ENCODE assay signal across 9 cellular contexts in genomic region chr12:114667669-114668150, GRCh38. TPM values are rescaled to one million over a fixed set of nuclear protein-coding genes. Genes with fewer than 3 reads are reported as not detected.
DNase-seq lines count a peak whose midpoint lies in the region; ATAC-seq and TF ChIP-seq lines count a peak whose summit lies in the region.
"Had no signal": no experiment of that assay in that cellular context is flagged by ENCODE, and none has a peak within 500 bp of the region (broad histone marks: within the 10 kb centered on the region; RNA-seq: fewer than 3 reads in every experiment).

No MANE protein-coding gene starts in this region.

- intact Hi-C loops in A673 (cut with micrococcal nuclease; ENCODE audit: unreplicated experiment), result loop anchor here (10.0 kb wide), 1 partner anchor 683 kb away; no protein-coding TSS in a partner anchor
- intact Hi-C loops in testis (cut with DNase I; ENCODE audit: low total_unique reads), result loop anchor here (5.0 to 10.0 kb wide), 2 partner anchors 1085 to 1247 kb away; no protein-coding TSS in a partner anchor

- H2BK12ac ChIP-seq in neuronal stem cell (ENCODE audit: low read length), result no peak overlapping the region

- no peaks in the 10 kb centered on the region for H3K79me1 ChIP-seq in neuronal stem cell (ENCODE audit: low read depth, low read length)

- peak overlapping the region; percentile 56 for H3K4me2 ChIP-seq in KMS-11
- H3K4me2 ChIP-seq in neuronal stem cell (ENCODE audit: insufficient read depth, low read length, poor library complexity, severe bottlenecking), result peak overlapping the region; percentile 51

- POLR2A ChIA-PET in A673 (lab: Charles Lee; ENCODE audit: low non-redundant PET), result no interaction called here

- H3K36me3 ChIP-seq in A673 (ENCODE audit: insufficient read depth, low read length, poor library complexity, severe bottlenecking) (no peaks in the 10 kb centered on the region), KMS-11 (ENCODE audit: insufficient read depth) (no peaks in the 10 kb centered on the region), neuronal stem cell (replicated peaks in 1 of 2; ENCODE audit: control insufficient read depth in 2 of 2, insufficient read depth in 2 of 2, low read length in 2 of 2) (no peaks in the 10 kb centered on the region), testis (ENCODE audit: low read depth, missing control alignments) (no peaks in the 10 kb centered on the region)

- no peaks in the 10 kb centered on the region for H3K9me3 ChIP-seq in A673 (ENCODE audit: low read depth, low read length, poor library complexity, severe bottlenecking)
- no peaks in the 10 kb centered on the region for H3K9me3 ChIP-seq in neuronal stem cell (replicated peaks in 1 of 2; ENCODE audit: control insufficient read depth in 2 of 2, insufficient read depth in 1 of 2, low read depth in 1 of 2, low read length in 2 of 2)
- no peaks in the 10 kb centered on the region for H3K9me3 ChIP-seq in testis

- no peak for TF ChIP-seq POLR2A in testis (IDR thresholded peaks at IDR 0.05)

- WGBS in neuronal stem cell (ENCODE audit: extremely low coverage in 2 of 2, insufficient read length in 2 of 2, insufficient replicate concordance in 1 of 2), 2 donors, result no CpG with 5 or more reads among the region's 16 CpGs
- WGBS in testis, 2 donors, result 24% methylated on average over 16 of the region's 16 CpGs

- CTCF ChIA-PET in A673 (lab: Charles Lee), result no interaction called here

- H3K27ac ChIP-seq in A673 (ENCODE audit: low read depth, low read length, poor library complexity, severe bottlenecking) (no peak overlapping the region), KMS-11 (no peak overlapping the region), neuronal stem cell (replicated peaks; ENCODE audit: low read length) (no peak overlapping the region), testis (no peak overlapping the region)

- H3K27me3 ChIP-seq in A673 (replicated peaks; ENCODE audit: insufficient read depth, low read depth, low read length, poor library complexity) (peaks cover 3% of the 10 kb centered on the region), KMS-11 (ENCODE audit: insufficient read depth, low read depth) (no peaks in the 10 kb centered on the region), neuronal stem cell (ENCODE audit: control insufficient read depth in 3 of 3, insufficient read depth in 3 of 3, low read depth in 1 of 3, low read length in 3 of 3) (peaks cover 45 to 96% (median 96%) of the 10 kb centered on the region in 3 experiments), testis (no peaks in the 10 kb centered on the region)

- DNase-seq in A673 (ENCODE audit: low spot score), result no peak
- DNase-seq in epithelial cell of esophagus (ENCODE audit: low read depth), result no peak
- DNase-seq in neuronal stem cell (ENCODE audit: low spot score), result no peak
- no peak for DNase-seq in testis
- no peak for DNase-seq in HK-2 (ENCODE audit: unreplicated experiment)
- DNase-seq: CD4-positive, CD25-positive, alpha-beta regulatory T cell had no signal

- ATAC-seq in GM19467 (IDR thresholded peaks at IDR 0.05; ENCODE audit: unreplicated experiment) (no peak), GM21447 (IDR thresholded peaks at IDR 0.05; ENCODE audit: unreplicated experiment) (no peak)

- H4K20me1 ChIP-seq in KMS-11 (ENCODE audit: insufficient read depth), result no peaks in the 10 kb centered on the region

- no peak overlapping the region for H3K4ac ChIP-seq in neuronal stem cell (ENCODE audit: low read length)

- no peak overlapping the region for H3K18ac ChIP-seq in neuronal stem cell (ENCODE audit: low read length)

- no peak overlapping the region for H2BK15ac ChIP-seq in neuronal stem cell (ENCODE audit: low read length)

- H4K91ac ChIP-seq in neuronal stem cell (ENCODE audit: low read depth, low read length, poor library complexity), result no peak overlapping the region

- no peak overlapping the region for H4K8ac ChIP-seq in neuronal stem cell (ENCODE audit: low read depth, low read length)

- no peak overlapping the region for H2AK5ac ChIP-seq in neuronal stem cell (ENCODE audit: low read depth, low read length)

- H3K4me3 ChIP-seq in A673 (ENCODE audit: low read depth, low read length, poor library complexity, severe bottlenecking) (peak overlapping the region; percentile 34), KMS-11 (IDR thresholded peaks at IDR 0.05; ENCODE audit: insufficient read depth, low read depth, low read length) (no peak overlapping the region), epithelial cell of esophagus (ENCODE audit: low read length) (peak overlapping the region; percentile 50), neuronal stem cell (ENCODE audit: low read length in 2 of 2) (no peak overlapping the region), testis (peak overlapping the region in 1 of 2 donors; percentile 32)

- BruUV-seq in A673 (replicated peaks; lab: Mats Ljungman, UMichigan), result no TSS peak

- H3K14ac ChIP-seq in neuronal stem cell (ENCODE audit: low read length), result no peak overlapping the region

- H2BK5ac ChIP-seq in neuronal stem cell (ENCODE audit: low read length), result no peak overlapping the region

- H3K4me1 ChIP-seq in A673 (ENCODE audit: insufficient read depth, low read length, poor library complexity, severe bottlenecking) (no peaks in the 10 kb centered on the region), KMS-11 (ENCODE audit: low read depth, poor library complexity, severe bottlenecking) (no peaks in the 10 kb centered on the region), neuronal stem cell (ENCODE audit: control insufficient read depth in 2 of 2, insufficient read depth in 1 of 2, low read depth in 1 of 2, low read length in 2 of 2) (peaks cover 0 to 11% of the 10 kb centered on the region in 2 donors), testis (peaks cover 12% of the 10 kb centered on the region)

- H2BK120ac ChIP-seq in neuronal stem cell (ENCODE audit: low read depth, low read length), result no peak overlapping the region

- H3K9ac ChIP-seq in KMS-11, result no peak overlapping the region
- no peak overlapping the region for H3K9ac ChIP-seq in neuronal stem cell (ENCODE audit: low read depth, low read length, poor library complexity)

- H2AFZ ChIP-seq in KMS-11 (ENCODE audit: low read depth), result peak overlapping the region; percentile 69
- H2AFZ ChIP-seq in neuronal stem cell (ENCODE audit: low read length), result no peak overlapping the region

- H3K23ac ChIP-seq in neuronal stem cell (ENCODE audit: low read depth, low read length, poor library complexity), result no peak overlapping the region

- H3K79me2 ChIP-seq in KMS-11 (ENCODE audit: insufficient read depth, low read depth), result no peaks in the 10 kb centered on the region

- no peak for TF ChIP-seq CTCF in A673 (conservative IDR thresholded peaks at IDR 0.05; ENCODE audit: low read depth, low read length)
- no peak for TF ChIP-seq CTCF in KMS-11 (conservative IDR thresholded peaks at IDR 0.05; ENCODE audit: low read depth, low read length)
- TF ChIP-seq CTCF in epithelial cell of esophagus (IDR thresholded peaks at IDR 0.05; ENCODE audit: insufficient read depth, low read depth, low read length, missing control alignments), result no peak
- TF ChIP-seq CTCF in testis (IDR thresholded peaks at IDR 0.05), result no peak

RNA-seq across cellular contexts. Expression of gene TBX3, which starts 16.3 kb away (rescaled TPM):
- total RNA-seq in A673 (2021) (1.0 and 1.4 TPM in 2 replicates), testis (1 to 10 TPM; 8.4 to 8.7 TPM)
- polyA plus RNA-seq in neuronal stem cell (2013, experiment 1 of 2), result not detected
- polyA plus RNA-seq in neuronal stem cell (2013, experiment 2 of 2), result not detected
- polyA plus RNA-seq in testis (ENCODE audit: insufficient read depth, low read depth, low replicate concordance), result 4.0 TPM
- total RNA-seq: CD4-positive, CD25-positive, alpha-beta regulatory T cell had no signal
- polyA plus RNA-seq: CD4-positive, CD25-positive, alpha-beta regulatory T cell had no signal

Comparison
In these comparisons a context has a peak if more than half of its experiments do, and no peak if none do; other contexts are left out.
1. H3K4me3 ChIP-seq: peak in A673 (single experiment) and epithelial cell of esophagus (single experiment); none in KMS-11 (single experiment) and neuronal stem cell (0 of 2).